In the genomic region with DNA sequence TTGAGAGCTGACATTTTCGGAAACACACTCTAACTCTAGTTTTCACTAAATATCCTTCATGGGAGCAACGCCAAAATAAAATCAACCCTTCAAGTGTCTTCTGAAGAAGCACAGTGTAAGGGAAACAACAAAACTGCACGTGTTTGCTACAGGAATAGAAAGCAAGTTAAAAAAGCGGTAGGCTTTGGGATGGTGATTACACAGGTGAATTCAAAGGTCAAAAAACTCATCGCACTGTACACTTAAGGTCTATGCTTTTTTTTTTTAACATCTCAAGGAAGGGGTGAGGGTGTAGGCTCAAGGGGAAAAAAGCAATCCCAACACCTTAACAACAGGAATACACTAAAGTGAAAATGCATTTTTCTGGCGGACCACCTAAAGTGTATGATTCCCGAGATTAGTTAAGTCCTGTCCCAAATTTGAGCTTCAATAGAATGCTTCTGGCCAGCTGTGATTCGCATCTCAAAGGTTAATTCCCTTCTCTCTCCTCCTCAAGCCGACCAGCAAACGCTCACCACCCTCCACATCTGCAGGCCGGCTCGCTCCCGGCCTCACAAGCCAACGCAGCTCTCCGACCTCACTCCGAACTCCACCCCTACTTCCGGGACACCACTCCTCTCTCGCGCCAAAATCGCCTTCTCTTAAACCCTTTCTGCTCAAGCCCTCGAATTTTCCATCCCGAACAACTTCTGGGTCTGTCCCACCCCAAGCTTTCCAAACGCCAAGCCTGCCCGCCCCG, we compare ENCODE assay signal across 8 cellular contexts. TPM values are rescaled to one million over a fixed set of nuclear protein-coding genes. Genes with fewer than 3 reads are reported as not detected.
DNase-seq lines count a peak whose midpoint lies in the region; ATAC-seq and TF ChIP-seq lines count a peak whose summit lies in the region.

No MANE protein-coding gene starts in this region.

- H3K4me3 ChIP-seq in HEK293 (ENCODE audit: low read depth, low read length) (peak overlapping the region; percentile 98), MG63 (peak overlapping the region; percentile 96), ectodermal cell (ENCODE audit: insufficient read depth, low read depth, low read length) (peak overlapping the region; percentile 96), lower leg skin (ENCODE audit: low read depth, poor library complexity, severe bottlenecking) (peak overlapping the region; percentile 79)

- 0% methylated on average over 24 to 25 of the region's 25 CpGs for WGBS in ectodermal cell, 2 experiments
- 1% methylated on average over 25 of the region's 25 CpGs for WGBS in lower leg skin, 2 donors

- H3K27ac Mint-ChIP-seq in T-helper 2 cell treated with Interferon-gamma antibody and Interleukin-4, amounts not matched to agents 5 μg/mL and 100 μg/mL, for 36 hours: peak overlapping the region; percentile 93
- peak overlapping the region; percentile 99 for H3K27ac Mint-ChIP-seq in stimulated activated effector memory CD8-positive, alpha-beta T cell treated with anti-CD3 and anti-CD28 coated beads, Interleukin-12 subunit alpha, Interleukin-12 subunit beta, amount 100 ng/mL, for 72 hours

- H3K36me3 ChIP-seq in HEK293 (ENCODE audit: control insufficient read depth in 2 of 2, insufficient read depth in 1 of 2, low read length in 2 of 2) (no peaks in the 10 kb centered on the region), MG63 (peaks cover 7% of the 10 kb centered on the region), ectodermal cell (ENCODE audit: control insufficient read depth, insufficient read depth, low read length) (no peaks in the 10 kb centered on the region)

- H3K9me3 ChIP-seq in HEK293 (ENCODE audit: control insufficient read depth, insufficient read depth, low read depth, low read length) (no peaks in the 10 kb centered on the region), MG63 (no peaks in the 10 kb centered on the region), ectodermal cell (ENCODE audit: control insufficient read depth, low read length) (no peaks in the 10 kb centered on the region)

- POLR2A ChIA-PET in HEK293 (lab: Yijun Ruan, JAX): interaction anchor here (1.2 to 1.9 kb wide), 4 partner anchors 30 to 34 kb away, joined by 5 to 9 read pairs (median 6); partner anchors contain the start of gene EFNB2

- no peak for TF ChIP-seq POLR2A in lower leg skin (IDR thresholded peaks at IDR 0.05)

- H3K4me1 Mint-ChIP-seq in T-helper 2 cell treated with Interferon-gamma antibody and Interleukin-4, amounts not matched to agents 5 μg/mL and 100 μg/mL, for 36 hours (ENCODE audit: low read depth): peaks cover 40% of the 10 kb centered on the region
- peaks cover 62% of the 10 kb centered on the region for H3K4me1 Mint-ChIP-seq in stimulated activated effector memory CD8-positive, alpha-beta T cell treated with anti-CD3 and anti-CD28 coated beads, Interleukin-12 subunit alpha, Interleukin-12 subunit beta, amount 100 ng/mL, for 72 hours

- H3K27me3 ChIP-seq in MG63 (no peaks in the 10 kb centered on the region), ectodermal cell (ENCODE audit: control insufficient read depth, insufficient read depth, low read length, poor library complexity, severe bottlenecking) (no peaks in the 10 kb centered on the region)

- peak overlapping the region; percentile 99 for H3K4me3 Mint-ChIP-seq in T-helper 2 cell treated with Interferon-gamma antibody and Interleukin-4, amounts not matched to agents 5 μg/mL and 100 μg/mL, for 36 hours
- peak overlapping the region; percentile 97 for H3K4me3 Mint-ChIP-seq in stimulated activated effector memory CD8-positive, alpha-beta T cell treated with anti-CD3 and anti-CD28 coated beads, Interleukin-12 subunit alpha, Interleukin-12 subunit beta, amount 100 ng/mL, for 72 hours

- no peaks in the 10 kb centered on the region for H3K27me3 Mint-ChIP-seq in T-helper 2 cell treated with Interferon-gamma antibody and Interleukin-4, amounts not matched to agents 5 μg/mL and 100 μg/mL, for 36 hours (ENCODE audit: low read depth)

- peak; percentile 5 to 40 (median 25) for DNase-seq in stimulated activated CD4-positive, alpha-beta T cell treated with anti-CD3 and anti-CD28 coated beads, Interleukin-12 subunit alpha, Interleukin-12 subunit beta, amount 100 ng/mL, for 48 hours (ENCODE audit: low read depth in 2 of 3, low spot score in 1 of 3)
- DNase-seq in stimulated activated CD4-positive, alpha-beta T cell treated with anti-CD3 and anti-CD28 coated beads, Interleukin-4, amount 100 ng/mL, for 1 hour: no peak
- DNase-seq in MG63 (peak; percentile 68), lower leg skin (ENCODE audit: low spot score in 2 of 2) (peak; percentile 57 to 89)
- peak; percentile 41 for DNase-seq in T-helper 2 cell treated with Interferon-gamma antibody and Interleukin-4, amounts not matched to agents 5 μg/mL and 100 μg/mL, for 36 hours (ENCODE audit: low spot score)
- no peak for DNase-seq in stimulated activated effector memory CD8-positive, alpha-beta T cell treated with anti-CD3 and anti-CD28 coated beads, Interleukin-12 subunit alpha, Interleukin-12 subunit beta, amount 100 ng/mL, for 72 hours (ENCODE audit: low spot score in 2 of 2)

- peaks cover 19% of the 10 kb centered on the region for H3K36me3 Mint-ChIP-seq in T-helper 2 cell treated with Interferon-gamma antibody and Interleukin-4, amounts not matched to agents 5 μg/mL and 100 μg/mL, for 36 hours (ENCODE audit: low read depth)
- peaks cover 34% of the 10 kb centered on the region for H3K36me3 Mint-ChIP-seq in stimulated activated effector memory CD8-positive, alpha-beta T cell treated with anti-CD3 and anti-CD28 coated beads, Interleukin-12 subunit alpha, Interleukin-12 subunit beta, amount 100 ng/mL, for 72 hours

- no peak for TF ChIP-seq CTCF in HEK293 (tag by site-specific recombination; IDR thresholded peaks at IDR 0.05)
- no peak for TF ChIP-seq CTCF in lower leg skin (IDR thresholded peaks at IDR 0.05)

- H3K9me3 Mint-ChIP-seq in T-helper 2 cell treated with Interferon-gamma antibody and Interleukin-4, amounts not matched to agents 5 μg/mL and 100 μg/mL, for 36 hours: no peaks in the 10 kb centered on the region
- H3K9me3 Mint-ChIP-seq in stimulated activated effector memory CD8-positive, alpha-beta T cell treated with anti-CD3 and anti-CD28 coated beads, Interleukin-12 subunit alpha, Interleukin-12 subunit beta, amount 100 ng/mL, for 72 hours: no peaks in the 10 kb centered on the region

- H3K4me1 ChIP-seq in HEK293 (ENCODE audit: control insufficient read depth, insufficient read depth, low read length): peaks cover 19% of the 10 kb centered on the region
- H3K4me1 ChIP-seq in ectodermal cell (ENCODE audit: control insufficient read depth, insufficient read depth, low read length): peaks cover 26% of the 10 kb centered on the region

- CTCF ChIA-PET in HEK293 (lab: Yijun Ruan, JAX): interaction anchor here (0.8 to 1.2 kb wide), 2 partner anchors 30 to 54 kb away, joined by 3 to 5 read pairs; no protein-coding TSS in a partner anchor

- peak overlapping the region; percentile 92 for H3K27ac ChIP-seq in HEK293 (ENCODE audit: extremely low read depth, low read depth, low read length)
- peak overlapping the region; percentile 86 for H3K27ac ChIP-seq in ectodermal cell (ENCODE audit: insufficient read depth, low read depth, low read length, poor library complexity, severe bottlenecking)

- intact Hi-C loops in lower leg skin (cut with DNase I; ENCODE audit: low total_unique reads): no loop called here

- peak; percentile 59 for ATAC-seq in stimulated activated effector memory CD8-positive, alpha-beta T cell treated with anti-CD3 and anti-CD28 coated beads, Interleukin-12 subunit alpha, Interleukin-12 subunit beta, amount 100 ng/mL, for 72 hours

TF ChIP-seq in HEK293, 187 proteins besides CTCF, POLR2A, EP300 and RAD21 (continues in another document):
- no peak for TF ChIP-seq FEZF1 (tag by site-specific recombination; IDR thresholded peaks at IDR 0.05)
- TF ChIP-seq, protein P1, sequence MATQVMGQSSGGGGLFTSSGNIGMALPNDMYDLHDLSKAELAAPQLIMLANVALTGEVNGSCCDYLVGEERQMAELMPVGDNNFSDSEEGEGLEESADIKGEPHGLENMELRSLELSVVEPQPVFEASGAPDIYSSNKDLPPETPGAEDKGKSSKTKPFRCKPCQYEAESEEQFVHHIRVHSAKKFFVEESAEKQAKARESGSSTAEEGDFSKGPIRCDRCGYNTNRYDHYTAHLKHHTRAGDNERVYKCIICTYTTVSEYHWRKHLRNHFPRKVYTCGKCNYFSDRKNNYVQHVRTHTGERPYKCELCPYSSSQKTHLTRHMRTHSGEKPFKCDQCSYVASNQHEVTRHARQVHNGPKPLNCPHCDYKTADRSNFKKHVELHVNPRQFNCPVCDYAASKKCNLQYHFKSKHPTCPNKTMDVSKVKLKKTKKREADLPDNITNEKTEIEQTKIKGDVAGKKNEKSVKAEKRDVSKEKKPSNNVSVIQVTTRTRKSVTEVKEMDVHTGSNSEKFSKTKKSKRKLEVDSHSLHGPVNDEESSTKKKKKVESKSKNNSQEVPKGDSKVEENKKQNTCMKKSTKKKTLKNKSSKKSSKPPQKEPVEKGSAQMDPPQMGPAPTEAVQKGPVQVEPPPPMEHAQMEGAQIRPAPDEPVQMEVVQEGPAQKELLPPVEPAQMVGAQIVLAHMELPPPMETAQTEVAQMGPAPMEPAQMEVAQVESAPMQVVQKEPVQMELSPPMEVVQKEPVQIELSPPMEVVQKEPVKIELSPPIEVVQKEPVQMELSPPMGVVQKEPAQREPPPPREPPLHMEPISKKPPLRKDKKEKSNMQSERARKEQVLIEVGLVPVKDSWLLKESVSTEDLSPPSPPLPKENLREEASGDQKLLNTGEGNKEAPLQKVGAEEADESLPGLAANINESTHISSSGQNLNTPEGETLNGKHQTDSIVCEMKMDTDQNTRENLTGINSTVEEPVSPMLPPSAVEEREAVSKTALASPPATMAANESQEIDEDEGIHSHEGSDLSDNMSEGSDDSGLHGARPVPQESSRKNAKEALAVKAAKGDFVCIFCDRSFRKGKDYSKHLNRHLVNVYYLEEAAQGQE (tag by site-specific recombination; IDR thresholded peaks at IDR 0.05): peak; percentile 14; the same call in 1 of the 2 replicates
- TF ChIP-seq SP2 (tag by site-specific recombination; IDR thresholded peaks at IDR 0.05): peak; percentile 24; the same call in 1 of the 2 replicates

RNA-seq across cellular contexts. Expression of gene ARGLU1, which starts 1.1 kb away (rescaled TPM):
- total RNA-seq in MG63 (2014; rRNA removed; shearing (Covaris generic); ENCODE audit: low replicate concordance): 63.4 and 89.4 TPM in 2 replicates
- 244 TPM for polyA plus RNA-seq in ectodermal cell (2013, experiment 1 of 4)
- 234 TPM for polyA plus RNA-seq in ectodermal cell (2013, experiment 2 of 4)
- 236 TPM for polyA plus RNA-seq in ectodermal cell (2013, experiment 3 of 4)
- polyA plus RNA-seq in ectodermal cell (2013, experiment 4 of 4): 269 TPM
- total RNA-seq in lower leg skin: 10 to 100 TPM; 44.7 to 73.0 (median 48.4) TPM

RNA-seq across cellular contexts. Expression of gene EFNB2, which starts 31.4 kb away (rescaled TPM):
- 2.3 and 3.6 TPM in 2 replicates for total RNA-seq in MG63 (2014; rRNA removed; shearing (Covaris generic); ENCODE audit: low replicate concordance)
- 116 TPM for polyA plus RNA-seq in ectodermal cell (2013, experiment 1 of 4)
- 110 TPM for polyA plus RNA-seq in ectodermal cell (2013, experiment 2 of 4)
- polyA plus RNA-seq in ectodermal cell (2013, experiment 3 of 4): 92.2 TPM
- polyA plus RNA-seq in ectodermal cell (2013, experiment 4 of 4): 100 TPM
- total RNA-seq in lower leg skin: 10 to 100 TPM; 12.1 to 41.3 (median 26.4) TPM

Comparison
In these comparisons a context has a peak if more than half of its experiments do, and no peak if none do; other contexts are left out.
1. DNase-seq: peak in stimulated activated CD4-positive, alpha-beta T cell treated with anti-CD3 and anti-CD28 coated beads, Interleukin-12 subunit alpha, Interleukin-12 subunit beta, amount 100 ng/mL, for 48 hours (3 of 3), MG63 (single experiment), T-helper 2 cell treated with Interferon-gamma antibody and Interleukin-4, amounts not matched to agents 5 μg/mL and 100 μg/mL, for 36 hours (single experiment) and lower leg skin (2 of 2); none in stimulated activated CD4-positive, alpha-beta T cell treated with anti-CD3 and anti-CD28 coated beads, Interleukin-4, amount 100 ng/mL, for 1 hour (single experiment) and stimulated activated effector memory CD8-positive, alpha-beta T cell treated with anti-CD3 and anti-CD28 coated beads, Interleukin-12 subunit alpha, Interleukin-12 subunit beta, amount 100 ng/mL, for 72 hours (0 of 2).
2. Peak in every context shown above with its lines, with median percentiles within 50 percentile points of each other: H3K4me3 ChIP-seq.